In genomic region chr3:14508966-14509795, GRCh38 we compare ENCODE assay signal across 9 cellular contexts. TPM values are rescaled to one million over a fixed set of nuclear protein-coding genes. Genes with fewer than 3 reads are reported as not detected.
DNase-seq lines count a peak whose midpoint lies in the region; ATAC-seq and TF ChIP-seq lines count a peak whose summit lies in the region.
"Had no signal": no experiment of that assay in that cellular context is flagged by ENCODE, and none has a peak within 500 bp of the region (broad histone marks: within the 10 kb centered on the region; RNA-seq: fewer than 3 reads in every experiment).

No MANE protein-coding gene starts in this region.

- no peak overlapping the region for H3K4me3 Mint-ChIP-seq in CD14-positive monocyte
- H3K4me3 Mint-ChIP-seq in naive B cell, result peak overlapping the region in 1 of 8 donors; percentile 11
- H3K4me3 Mint-ChIP-seq in stimulated activated naive B cell treated with anti-CD40 and anti-IgM and Interleukin-4, amounts not matched to agents 10 μg/mL and 1 μg/mL and 100 μg/mL, for 72 hours, result no peak overlapping the region

- intact Hi-C loops in CD14-positive monocyte (cut with micrococcal nuclease), result no loop called here

- no peaks in the 10 kb centered on the region for H3K36me3 Mint-ChIP-seq in CD14-positive monocyte
- no peaks in the 10 kb centered on the region for H3K36me3 Mint-ChIP-seq in naive B cell
- H3K36me3 Mint-ChIP-seq in stimulated activated naive B cell treated with anti-CD40 and anti-IgM and Interleukin-4, amounts not matched to agents 10 μg/mL and 1 μg/mL and 100 μg/mL, for 72 hours, result no peaks in the 10 kb centered on the region

- H2AFZ ChIP-seq in GM23248, result no peak overlapping the region

- H3K4me3 ChIP-seq in GM23248, result no peak overlapping the region
- no peak overlapping the region for H3K4me3 ChIP-seq in epithelial cell of esophagus (ENCODE audit: low read length)

- H3K79me2 ChIP-seq in GM23248 (ENCODE audit: insufficient read depth), result no peaks in the 10 kb centered on the region

- H3K27ac ChIP-seq in GM23248, result no peak overlapping the region

- no peak overlapping the region for H3K9ac ChIP-seq in GM23248

- H4K20me1 ChIP-seq in GM23248 (ENCODE audit: insufficient read depth), result no peaks in the 10 kb centered on the region

- TF ChIP-seq CTCF in CD14-positive monocyte (IDR thresholded peaks at IDR 0.05) (peak; percentile 96), epithelial cell of esophagus (IDR thresholded peaks at IDR 0.05; ENCODE audit: insufficient read depth, low read depth, low read length, missing control alignments) (peak; percentile 82)

- no peaks in the 10 kb centered on the region for H3K9me2 ChIP-seq in GM23248 (ENCODE audit: insufficient read depth)

- H3K9me3 Mint-ChIP-seq in CD14-positive monocyte, result no peaks in the 10 kb centered on the region
- H3K9me3 Mint-ChIP-seq in naive B cell, result no peaks in the 10 kb centered on the region
- H3K9me3 Mint-ChIP-seq in stimulated activated naive B cell treated with anti-CD40 and anti-IgM and Interleukin-4, amounts not matched to agents 10 μg/mL and 1 μg/mL and 100 μg/mL, for 72 hours, result no peaks in the 10 kb centered on the region

- H3K4me1 Mint-ChIP-seq in CD14-positive monocyte (no peaks in the 10 kb centered on the region), naive B cell (peaks cover 3 to 10% (median 5%) of the 10 kb centered on the region in 3 donors)
- peaks cover 4 to 6% of the 10 kb centered on the region in 2 donors for H3K4me1 Mint-ChIP-seq in stimulated activated naive B cell treated with anti-CD40 and anti-IgM and Interleukin-4, amounts not matched to agents 10 μg/mL and 1 μg/mL and 100 μg/mL, for 72 hours

- H3F3A ChIP-seq in GM23248 (ENCODE audit: insufficient read depth), result no peaks in the 10 kb centered on the region

- WGBS in GM23248 (ENCODE audit: low coverage in 1 of 2, low lambda C conversion rate in 2 of 2, missing lambda C conversion rate in 2 of 2), 2 experiments, result 21 to 45% methylated on average over 13 to 22 of the region's 22 CpGs

- H3K4me2 ChIP-seq in GM23248 (ENCODE audit: unreplicated experiment), result no peak overlapping the region

- in situ Hi-C loops in GM23248 (cut with MboI), result loop anchor here (25.0 kb wide), 1 partner anchor 403 kb away; no protein-coding TSS in a partner anchor

- DNase-seq in CD14-positive monocyte (ENCODE audit: low spot score) (no peak), GM23248 (peak; percentile 37), NCI-H748 (lab: John Stamatoyannopoulos, UW; ENCODE audit: unreplicated experiment) (peak; percentile 46), epithelial cell of esophagus (ENCODE audit: low read depth) (peak; percentile 47), naive B cell (peak; percentile 30)
- peak; percentile 38 for DNase-seq in activated CD8-positive, alpha-beta memory T cell treated with anti-CD3 and anti-CD28 coated beads, Interleukin-2, amount 50 U/mL, for 24 hours (ENCODE audit: extremely low read depth)
- DNase-seq in stimulated activated naive B cell treated with anti-CD40 and anti-IgM and Interleukin-4, amounts not matched to agents 10 μg/mL and 1 μg/mL and 100 μg/mL, for 72 hours, result peak; percentile 23

- no peaks in the 10 kb centered on the region for H3K9me3 ChIP-seq in GM23248 (ENCODE audit: low read depth)

- no peaks in the 10 kb centered on the region for H3K27me3 ChIP-seq in GM23248 (replicated peaks; ENCODE audit: insufficient read depth)

- ATAC-seq in naive B cell (ENCODE audit: low read depth in 2 of 2) (peak in 1 of 2 donors; percentile 46), HG03095 (IDR thresholded peaks at IDR 0.05; ENCODE audit: unreplicated experiment) (no peak)
- peak; percentile 71 for ATAC-seq in stimulated activated naive B cell treated with anti-CD40 and anti-IgM and Interleukin-4, amounts not matched to agents 10 μg/mL and 1 μg/mL and 100 μg/mL, for 72 hours (replicated peaks)

- H3K36me3 ChIP-seq in GM23248 (ENCODE audit: low read depth), result no peaks in the 10 kb centered on the region

- H3K27me3 Mint-ChIP-seq in CD14-positive monocyte (ENCODE audit: low read depth in 3 of 3) (peaks cover 5 to 8% (median 7%) of the 10 kb centered on the region in 3 donors), naive B cell (peaks cover 0 to 38% (median 8%) of the 10 kb centered on the region in 3 donors)
- peaks cover 7 to 21% of the 10 kb centered on the region in 2 donors for H3K27me3 Mint-ChIP-seq in stimulated activated naive B cell treated with anti-CD40 and anti-IgM and Interleukin-4, amounts not matched to agents 10 μg/mL and 1 μg/mL and 100 μg/mL, for 72 hours

- H3K4me1 ChIP-seq in GM23248 (ENCODE audit: insufficient read depth), result no peaks in the 10 kb centered on the region

- H3K27ac Mint-ChIP-seq in CD14-positive monocyte (no peak overlapping the region), naive B cell (peak overlapping the region in 2 of 6 donors; percentile 19 to 60)
- H3K27ac Mint-ChIP-seq in stimulated activated naive B cell treated with anti-CD40 and anti-IgM and Interleukin-4, amounts not matched to agents 10 μg/mL and 1 μg/mL and 100 μg/mL, for 72 hours, result no peak overlapping the region

RNA-seq across cellular contexts. Expression of gene GRIP2, which starts 31.0 kb away (rescaled TPM):
- polyA plus RNA-seq in CD14-positive monocyte, result not detected
- total RNA-seq in GM23248 (2014; rRNA removed; shearing (Covaris generic)), result 0.11 TPM in 1 of 2 replicates, not detected in the other
- polyA plus RNA-seq in GM23248 (2016; fragmentation: Nextera tagmentation; extraction: Ambion mirVana), result 0.14 TPM in 1 of 2 replicates, not detected in the other
- under 1 TPM in 1 of 6 donors, not detected in 5; 0.09 TPM for polyA plus RNA-seq in naive B cell (ENCODE audit: low read depth in 6 of 6)
- total RNA-seq: LHCN-M2 had no signal
